ENCODE assay signal across 20 cellular contexts in genomic region chr10:71783917-71784678, GRCh38.
"Had no signal": no experiment of that assay in that cellular context is flagged by ENCODE, and none has a peak within 500 bp of the region (broad histone marks: within the 10 kb centered on the region; RNA-seq: fewer than 3 reads in every experiment).

No MANE protein-coding gene starts in this region.

- H3K4me1 ChIP-seq: colonic mucosa, neural progenitor cell, parathyroid adenoma had no signal

- H2AFZ ChIP-seq: hepatocyte, neural progenitor cell, parathyroid adenoma had no signal

- H3K4me3 Mint-ChIP-seq: endodermal cell; memory B cell; mesothelial cell of epicardium; natural killer cell treated with Interleukin-12 subunit alpha and Interleukin-12 subunit beta and Interleukin-15 and Interleukin-18, amount 100 ng/mL, for 72 hours; neural progenitor cell; stimulated activated effector memory CD8-positive, alpha-beta T cell treated with anti-CD3 and anti-CD28 coated beads, Interleukin-12 subunit alpha, Interleukin-12 subunit beta, amount 100 ng/mL, for 72 hours; type B pancreatic cell had no signal

- H3K36me3 Mint-ChIP-seq: memory B cell; mesothelial cell of epicardium; natural killer cell treated with Interleukin-12 subunit alpha and Interleukin-12 subunit beta and Interleukin-15 and Interleukin-18, amount 100 ng/mL, for 72 hours; neural progenitor cell; stimulated activated effector memory CD8-positive, alpha-beta T cell treated with anti-CD3 and anti-CD28 coated beads, Interleukin-12 subunit alpha, Interleukin-12 subunit beta, amount 100 ng/mL, for 72 hours; type B pancreatic cell had no signal

- ATAC-seq: natural killer cell treated with Interleukin-12 subunit alpha and Interleukin-12 subunit beta and Interleukin-15 and Interleukin-18, amount 100 ng/mL, for 72 hours; stimulated activated effector memory CD8-positive, alpha-beta T cell treated with anti-CD3 and anti-CD28 coated beads, Interleukin-12 subunit alpha, Interleukin-12 subunit beta, amount 100 ng/mL, for 72 hours had no signal

- H3K79me2 ChIP-seq: hepatocyte, parathyroid adenoma had no signal

- H3K9ac ChIP-seq: neural progenitor cell, parathyroid adenoma had no signal

- H3K36me3 ChIP-seq: cardiac muscle cell, colonic mucosa, neural progenitor cell, stomach, thoracic aorta had no signal

- H3K27ac ChIP-seq: cardiac muscle cell, colonic mucosa, hepatocyte, neural progenitor cell, parathyroid adenoma, stomach, thoracic aorta had no signal

- H3K4me1 Mint-ChIP-seq: endodermal cell had no signal

- H3K4me3 ChIP-seq: cardiac muscle cell, colonic mucosa, hepatocyte, neural progenitor cell, smooth muscle cell, stomach, thoracic aorta had no signal

- DNase-seq: cerebellar nuclear complex; colonic mucosa; endodermal cell; foreskin melanocyte; head of caudate nucleus; occipital lobe; stimulated activated CD4-positive, alpha-beta T cell treated with anti-CD3 and anti-CD28 coated beads, Interleukin-4, amount 100 ng/mL, for 1 hour; stimulated activated CD8-positive, alpha-beta memory T cell treated with anti-CD3 and anti-CD28 coated beads, Interleukin-4, amount 100 ng/mL, for 48 hours; stomach had no signal

- H3K27me3 ChIP-seq: colonic mucosa, hepatocyte, neural progenitor cell had no signal

- H3K4me2 ChIP-seq: hepatocyte, neural progenitor cell, smooth muscle cell had no signal

- H3K27ac Mint-ChIP-seq: endodermal cell; memory B cell; mesothelial cell of epicardium; natural killer cell treated with Interleukin-12 subunit alpha and Interleukin-12 subunit beta and Interleukin-15 and Interleukin-18, amount 100 ng/mL, for 72 hours; neural progenitor cell; stimulated activated effector memory CD8-positive, alpha-beta T cell treated with anti-CD3 and anti-CD28 coated beads, Interleukin-12 subunit alpha, Interleukin-12 subunit beta, amount 100 ng/mL, for 72 hours; type B pancreatic cell had no signal

- H3K9me3 Mint-ChIP-seq: endodermal cell; memory B cell; mesothelial cell of epicardium; natural killer cell treated with Interleukin-12 subunit alpha and Interleukin-12 subunit beta and Interleukin-15 and Interleukin-18, amount 100 ng/mL, for 72 hours; neural progenitor cell; stimulated activated effector memory CD8-positive, alpha-beta T cell treated with anti-CD3 and anti-CD28 coated beads, Interleukin-12 subunit alpha, Interleukin-12 subunit beta, amount 100 ng/mL, for 72 hours; type B pancreatic cell had no signal

- H3K9me3 ChIP-seq: colonic mucosa, stomach, thoracic aorta had no signal
